Comparison of ENCODE assay signal across 8 cellular contexts in the genomic region with DNA sequence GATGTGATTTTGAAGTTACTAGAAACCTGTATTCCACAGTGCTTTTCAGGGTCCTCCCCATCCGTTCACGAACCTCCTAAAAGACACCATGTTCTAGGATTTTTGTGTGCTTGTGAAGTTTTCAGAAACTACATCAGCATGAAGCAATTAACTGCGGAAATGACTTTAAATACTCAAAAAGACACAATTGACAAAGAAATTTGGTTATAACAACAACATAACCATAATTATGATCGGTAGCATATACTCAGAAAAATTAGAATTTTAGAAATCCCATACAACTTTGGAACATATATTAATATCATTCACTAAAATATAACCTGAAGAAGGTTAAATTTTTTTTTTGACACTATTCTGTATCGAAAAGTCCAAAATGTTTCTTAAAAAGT. TPM values are rescaled to one million over a fixed set of nuclear protein-coding genes. Genes with fewer than 3 reads are reported as not detected.
A peak's percentile ranks its signal among the peaks of the same experiment; 100 is the strongest.
DNase-seq lines count a peak whose midpoint lies in the region; ATAC-seq and TF ChIP-seq lines count a peak whose summit lies in the region.

No MANE protein-coding gene starts in this region.

- H3K79me2 ChIP-seq in PC-3 (ENCODE audit: low read length) = peaks cover 3% of the 10 kb centered on the region; the same call in 1 of the 2 replicates

- TF ChIP-seq CTCF in PC-3 (conservative IDR thresholded peaks at IDR 0.05; ENCODE audit: low read depth, low read length) = no peak
- TF ChIP-seq CTCF in endothelial cell (IDR thresholded peaks at IDR 0.05; ENCODE audit: unreplicated experiment) = no peak
- no peak for TF ChIP-seq CTCF in neutrophil (IDR thresholded peaks at IDR 0.05)

- TSS peak; percentile 71 for BruUV-seq in PC-3 (replicated peaks; lab: Mats Ljungman, UMichigan)

- peak overlapping the region; percentile 89 to 94 (median 91) for H3K4me3 Mint-ChIP-seq in CD4-positive, CD25-positive, alpha-beta regulatory T cell
- H3K4me3 Mint-ChIP-seq in endothelial cell (ENCODE audit: unreplicated experiment) = peak overlapping the region; percentile 97

- H3K27ac ChIP-seq in CD4-positive, CD25-positive, alpha-beta regulatory T cell (ENCODE audit: insufficient read depth, low read length, poor library complexity, severe bottlenecking) = peak overlapping the region; percentile 92
- H3K27ac ChIP-seq in PC-3 (ENCODE audit: low read length) (peak overlapping the region; percentile 85), neutrophil (peak overlapping the region; percentile 91)

- no peaks in the 10 kb centered on the region for H3K9me2 ChIP-seq in PC-3 (replicated peaks; ENCODE audit: low read length)

- no peak for ATAC-seq in CD4-positive, CD25-positive, alpha-beta regulatory T cell (ENCODE audit: low read depth in 2 of 2)
- ATAC-seq in PC-3 (no peak), GM19463 (IDR thresholded peaks at IDR 0.05; ENCODE audit: unreplicated experiment) (no peak), left colon (no peak)

- no peaks in the 10 kb centered on the region for H3F3A ChIP-seq in PC-3 (ENCODE audit: low read length, unreplicated experiment)

- intact Hi-C loops in PC-3 (cut with micrococcal nuclease) (no loop called here), left colon (cut with DNase I, micrococcal nuclease) (no loop called here)

- H3K4me2 ChIP-seq in PC-3 (ENCODE audit: low read length) = peak overlapping the region; percentile 93

- H2AFZ ChIP-seq in PC-3 (ENCODE audit: low read length) = peak overlapping the region; percentile 93

- H3K4me3 ChIP-seq in CD4-positive, CD25-positive, alpha-beta regulatory T cell (ENCODE audit: low read depth, low read length) = peak overlapping the region; percentile 81
- peak overlapping the region; percentile 70 for H3K4me3 ChIP-seq in PC-3 (ENCODE audit: low read length)
- H3K4me3 ChIP-seq in neutrophil (ENCODE audit: low read depth in 1 of 2, low read length in 1 of 2) = peak overlapping the region; percentile 63 to 79

- peak overlapping the region; percentile 97 to 100 (median 98) for H3K27ac Mint-ChIP-seq in CD4-positive, CD25-positive, alpha-beta regulatory T cell
- H3K27ac Mint-ChIP-seq in endothelial cell (ENCODE audit: unreplicated experiment) = peak overlapping the region; percentile 98

- no peaks in the 10 kb centered on the region for H3K36me3 ChIP-seq in CD4-positive, CD25-positive, alpha-beta regulatory T cell (ENCODE audit: control insufficient read depth, insufficient read depth, low read length)
- peaks cover 5% of the 10 kb centered on the region; the same call in 1 of the 2 replicates for H3K36me3 ChIP-seq in PC-3 (ENCODE audit: low read depth, low read length)
- H3K36me3 ChIP-seq in neutrophil = no peaks in the 10 kb centered on the region

- H4K20me1 ChIP-seq in PC-3 (ENCODE audit: low read length) = no peaks in the 10 kb centered on the region

- H3K4me1 Mint-ChIP-seq in CD4-positive, CD25-positive, alpha-beta regulatory T cell = peaks cover 0 to 23% (median 11%) of the 10 kb centered on the region in 4 donors
- H3K4me1 Mint-ChIP-seq in endothelial cell (ENCODE audit: unreplicated experiment) = peaks cover 2% of the 10 kb centered on the region

- no peaks in the 10 kb centered on the region for H3K27me3 ChIP-seq in CD4-positive, CD25-positive, alpha-beta regulatory T cell (ENCODE audit: control insufficient read depth, insufficient read depth, low read length)
- H3K27me3 ChIP-seq in PC-3 (ENCODE audit: low read length) = no peaks in the 10 kb centered on the region
- H3K27me3 ChIP-seq in neutrophil = no peaks in the 10 kb centered on the region

- peaks cover 0 to 1% (median 0%) of the 10 kb centered on the region in 7 donors for H3K9me3 Mint-ChIP-seq in CD4-positive, CD25-positive, alpha-beta regulatory T cell
- no peaks in the 10 kb centered on the region for H3K9me3 Mint-ChIP-seq in endothelial cell (ENCODE audit: unreplicated experiment)

- H3K9me3 ChIP-seq in CD4-positive, CD25-positive, alpha-beta regulatory T cell (ENCODE audit: control insufficient read depth in 2 of 2, low read length in 2 of 2) = no peaks in the 10 kb centered on the region
- H3K9me3 ChIP-seq in PC-3 (ENCODE audit: low read length) = no peaks in the 10 kb centered on the region
- no peaks in the 10 kb centered on the region for H3K9me3 ChIP-seq in neutrophil

- H3K4me1 ChIP-seq in CD4-positive, CD25-positive, alpha-beta regulatory T cell (ENCODE audit: control insufficient read depth, insufficient read depth, low read length, poor library complexity, severe bottlenecking) = peaks cover 9% of the 10 kb centered on the region
- H3K4me1 ChIP-seq in PC-3 (ENCODE audit: insufficient read depth, low read length) = peaks cover 20% of the 10 kb centered on the region
- peaks cover 16 to 22% of the 10 kb centered on the region in 2 experiments for H3K4me1 ChIP-seq in neutrophil (ENCODE audit: control insufficient read depth in 1 of 2, insufficient read depth in 1 of 2, low read depth in 1 of 2, low read length in 1 of 2)

- H3K9ac ChIP-seq in PC-3 (ENCODE audit: low read length) = peak overlapping the region; percentile 93

- H3K36me3 Mint-ChIP-seq in CD4-positive, CD25-positive, alpha-beta regulatory T cell = peaks cover 3% of the 10 kb centered on the region
- peaks cover 4% of the 10 kb centered on the region for H3K36me3 Mint-ChIP-seq in endothelial cell (ENCODE audit: low read depth, unreplicated experiment)

- peak in 1 of 3 donors; percentile 10 for DNase-seq in CD4-positive, CD25-positive, alpha-beta regulatory T cell
- DNase-seq in PC-3 = no peak
- DNase-seq in endothelial cell (ENCODE audit: low spot score) = no peak
- DNase-seq in stimulated activated CD4-positive, alpha-beta T cell treated with anti-CD3 and anti-CD28 coated beads, Interleukin-2, amount 100 ng/mL, for 24 hours = no peak
- no peak for DNase-seq in NCI-H146 (lab: John Stamatoyannopoulos, UW)
- DNase-seq in left colon = no peak

- POLR2A ChIA-PET in PC-3 (lab: Charles Lee; ENCODE audit: unreplicated experiment) = interaction anchor here (1.0 kb wide), 1 partner anchor 45 kb away, joined by 3 read pairs; no protein-coding TSS in a partner anchor

- H3K27me3 Mint-ChIP-seq in CD4-positive, CD25-positive, alpha-beta regulatory T cell = peaks cover 4% of the 10 kb centered on the region
- peaks cover 7% of the 10 kb centered on the region for H3K27me3 Mint-ChIP-seq in endothelial cell (ENCODE audit: unreplicated experiment)

- CTCF ChIA-PET in PC-3 (lab: Charles Lee) = no interaction called here

RNA-seq across cellular contexts. Expression of gene FAM20C, which starts 43.8 kb away (rescaled TPM):
- total RNA-seq in CD4-positive, CD25-positive, alpha-beta regulatory T cell = not detected
- not detected for polyA plus RNA-seq in CD4-positive, CD25-positive, alpha-beta regulatory T cell
- total RNA-seq in PC-3 (2014; rRNA removed) = 87.9 and 119 TPM in 2 replicates
- total RNA-seq in endothelial cell (ENCODE audit: unreplicated experiment) = 3.1 TPM
- total RNA-seq in left colon = 10 to 100 TPM; 11.3 to 16.9 TPM
